Comparison of ENCODE assay signal across 8 cellular contexts in the genomic region with DNA sequence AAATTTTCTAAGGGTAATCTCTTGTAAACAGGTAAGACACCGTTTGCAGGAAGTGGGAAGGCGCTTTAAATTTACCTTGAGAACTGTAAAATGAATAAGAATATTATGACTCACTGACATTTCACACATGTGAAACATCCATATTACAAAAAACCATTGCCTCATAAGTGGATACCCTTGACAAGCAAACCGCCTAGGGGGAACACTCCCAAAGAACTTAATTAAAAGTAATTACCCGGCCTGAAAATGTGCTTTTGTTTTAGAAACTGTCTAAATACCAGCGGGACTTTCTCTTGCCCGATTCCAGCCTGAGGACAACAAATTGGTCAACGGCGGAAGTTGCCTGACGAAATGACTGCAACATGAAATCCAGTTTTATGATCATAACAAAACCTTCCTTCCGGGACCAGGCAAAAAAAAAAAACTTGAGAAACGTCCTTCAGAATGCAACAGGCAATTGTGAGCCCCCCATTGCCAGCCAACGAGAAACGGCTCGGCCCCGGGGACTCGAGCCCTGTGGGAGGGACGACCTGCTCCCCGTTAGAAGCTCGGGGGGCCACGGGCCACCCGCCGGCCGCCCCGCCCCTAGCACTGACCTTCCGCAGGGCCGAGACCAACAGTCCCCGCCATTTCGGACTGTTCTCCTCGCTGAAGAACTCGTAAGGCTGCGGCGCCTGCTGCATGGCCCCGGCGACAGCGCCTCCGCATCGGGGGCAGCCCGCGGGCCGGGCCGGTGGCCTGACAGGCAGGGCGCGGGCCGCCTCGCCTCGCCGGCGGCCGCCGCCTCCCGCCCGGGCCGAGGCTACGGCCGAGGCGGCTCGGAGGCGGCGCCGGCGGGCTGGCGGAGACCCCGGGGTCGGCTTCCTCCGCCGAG. TPM values are rescaled to one million over a fixed set of nuclear protein-coding genes. Genes with fewer than 3 reads are reported as not detected.
DNase-seq lines count a peak whose midpoint lies in the region; ATAC-seq and TF ChIP-seq lines count a peak whose summit lies in the region.

No MANE protein-coding gene starts in this region.

- no TSS peak for BruUV-seq in Calu3 (replicated peaks; lab: Mats Ljungman, UMichigan)

- intact Hi-C loops in Calu3 (cut with micrococcal nuclease; ENCODE audit: unreplicated experiment): no loop called here
- intact Hi-C loops in head of caudate nucleus (cut with DNase I): loop anchor here (5.0 to 10.0 kb wide), 3 partner anchors 81 to 366 kb away; a partner anchor contains a TSS

- H3K27ac Mint-ChIP-seq in Calu3 (ENCODE audit: unreplicated experiment) (peak overlapping the region; percentile 32), osteocyte (ENCODE audit: unreplicated experiment) (peak overlapping the region; percentile 95)
- H3K27ac Mint-ChIP-seq in activated naive CD8-positive, alpha-beta T cell treated with anti-CD3 and anti-CD28 coated beads for 36 hours: peak overlapping the region; percentile 92

- CTCF ChIA-PET in Calu3 (lab: Charles Lee): no interaction called here

- H3K27me3 Mint-ChIP-seq in Calu3 (ENCODE audit: unreplicated experiment) (no peaks in the 10 kb centered on the region), osteocyte (ENCODE audit: unreplicated experiment) (no peaks in the 10 kb centered on the region)
- no peaks in the 10 kb centered on the region for H3K27me3 Mint-ChIP-seq in activated naive CD8-positive, alpha-beta T cell treated with anti-CD3 and anti-CD28 coated beads for 36 hours

- H3K36me3 Mint-ChIP-seq in Calu3 (ENCODE audit: insufficient read depth, unreplicated experiment) (peaks cover 18% of the 10 kb centered on the region), osteocyte (ENCODE audit: unreplicated experiment) (no peaks in the 10 kb centered on the region)
- peaks cover 16% of the 10 kb centered on the region for H3K36me3 Mint-ChIP-seq in activated naive CD8-positive, alpha-beta T cell treated with anti-CD3 and anti-CD28 coated beads for 36 hours

- H3K4me3 Mint-ChIP-seq in Calu3 (ENCODE audit: low read depth, unreplicated experiment) (peak overlapping the region; percentile 74), osteocyte (ENCODE audit: unreplicated experiment) (peak overlapping the region; percentile 84)
- H3K4me3 Mint-ChIP-seq in activated naive CD8-positive, alpha-beta T cell treated with anti-CD3 and anti-CD28 coated beads for 36 hours: peak overlapping the region; percentile 84

- no peak for TF ChIP-seq CTCF in Calu3 (IDR thresholded peaks at IDR 0.05; ENCODE audit: unreplicated experiment)
- TF ChIP-seq CTCF in osteocyte (IDR thresholded peaks at IDR 0.05): no peak

- DNase-seq in Calu3 (peak; percentile 35), HK-2 (ENCODE audit: unreplicated experiment) (peak; percentile 35), SIG-M5 (lab: John Stamatoyannopoulos, UW) (peak; percentile 31), head of caudate nucleus (peak in 41 of 42 donors; percentile 22 to 76 (median 53)), osteocyte (ENCODE audit: extremely low spot score, unreplicated experiment) (no peak), NCI-H187 (lab: John Stamatoyannopoulos, UW) (no peak)
- DNase-seq in activated naive CD8-positive, alpha-beta T cell treated with anti-CD3 and anti-CD28 coated beads for 36 hours: peak; percentile 42

- peak; percentile 11 for ATAC-seq in GM19468 (IDR thresholded peaks at IDR 0.05; ENCODE audit: extremely low read depth, unreplicated experiment)

- H3K4me1 Mint-ChIP-seq in Calu3 (ENCODE audit: low read depth, unreplicated experiment) (peaks cover 11% of the 10 kb centered on the region), osteocyte (ENCODE audit: unreplicated experiment) (peaks cover 37% of the 10 kb centered on the region)
- peaks cover 49% of the 10 kb centered on the region for H3K4me1 Mint-ChIP-seq in activated naive CD8-positive, alpha-beta T cell treated with anti-CD3 and anti-CD28 coated beads for 36 hours

- H3K9me3 Mint-ChIP-seq in Calu3 (ENCODE audit: low read depth, unreplicated experiment) (no peaks in the 10 kb centered on the region), osteocyte (ENCODE audit: unreplicated experiment) (no peaks in the 10 kb centered on the region)
- peaks cover 8% of the 10 kb centered on the region for H3K9me3 Mint-ChIP-seq in activated naive CD8-positive, alpha-beta T cell treated with anti-CD3 and anti-CD28 coated beads for 36 hours

RNA-seq across cellular contexts. Expression of a gene that starts 0.5 kb away (rescaled TPM):
- 14.7 and 17.1 TPM in 2 replicates for total RNA-seq in Calu3 (2022)
- 10 to 100 TPM; 13.4 to 13.6 TPM for total RNA-seq in activated naive CD8-positive, alpha-beta T cell treated with anti-CD3 and anti-CD28 coated beads for 36 hours
- total RNA-seq in osteocyte: 29.3 and 32.4 TPM in 2 replicates

Comparison
In these comparisons a context has a peak if more than half of its experiments do, and no peak if none do; other contexts are left out.
1. DNase-seq: peak in Calu3 (single experiment), HK-2 (single experiment), SIG-M5 (single experiment), activated naive CD8-positive, alpha-beta T cell treated with anti-CD3 and anti-CD28 coated beads for 36 hours (single experiment) and head of caudate nucleus (41 of 42); none in osteocyte (single experiment) and NCI-H187 (0 of 2).
2. H3K27ac Mint-ChIP-seq: peak in every context shown above with its lines; median percentile 95 in osteocyte; 92 in activated naive CD8-positive, alpha-beta T cell treated with anti-CD3 and anti-CD28 coated beads for 36 hours; 32 in Calu3.
3. Peak in every context shown above with its lines, with median percentiles within 50 percentile points of each other: H3K4me3 Mint-ChIP-seq.